ENCODE assay signal across 1 cellular context in genomic region chr12:1797991-1798733, GRCh38.
TF ChIP-seq lines count a peak whose summit lies in the region.

No MANE protein-coding gene starts in this region.

TF ChIP-seq in GM12878, 131 proteins besides CTCF, POLR2A, EP300 and RAD21:
- TF ChIP-seq EGR1 (IDR thresholded peaks at IDR 0.05; ENCODE audit: borderline replicate concordance in 1 of 2, low read depth in 2 of 2, low read length in 2 of 2) (no peak), IRF4 (IDR thresholded peaks at IDR 0.05; ENCODE audit: low read depth, low read length) (no peak)
